ENCODE assay signal across 33 cellular contexts in genomic region chr19:19948800-19949199, GRCh38.
"Had no signal": no experiment of that assay in that cellular context is flagged by ENCODE, and none has a peak within 500 bp of the region (broad histone marks: within the 10 kb centered on the region; RNA-seq: fewer than 3 reads in every experiment).

No MANE protein-coding gene starts in this region.

- H3K4me1 Mint-ChIP-seq: activated B cell treated with CpG ODN at 0.5 μM for 24 hours; activated T-helper 17 cell treated with anti-CD3 and anti-CD28 coated beads, Interleukin-2, amount 50 U/mL, for 72 hours; central memory CD8-positive, alpha-beta T cell; T-helper 17 cell had no signal

- H3K4me3 ChIP-seq: body of pancreas, breast epithelium, cardiac muscle cell, coronary artery, dorsolateral prefrontal cortex, heart left ventricle had no signal

- H3K4me1 ChIP-seq: body of pancreas, breast epithelium, heart left ventricle had no signal

- H3K9me3 ChIP-seq: body of pancreas, breast epithelium, heart left ventricle had no signal

- H3K27me3 ChIP-seq: body of pancreas, breast epithelium, cardiac muscle cell had no signal

- H3K27ac ChIP-seq: body of pancreas, breast epithelium, cardiac muscle cell, coronary artery, dorsolateral prefrontal cortex, heart left ventricle, WERI-Rb-1 had no signal

- DNase-seq: activated B cell treated with CpG ODN at 0.5 μM for 24 hours; activated CD4-positive, alpha-beta T cell treated with anti-CD3 and anti-CD28 coated beads for 48 hours; activated CD4-positive, alpha-beta T cell treated with anti-CD3 and anti-CD28 coated beads, Interleukin-2, amount 50 U/mL, for 1 hour; activated CD4-positive, alpha-beta T cell treated with anti-CD3 and anti-CD28 coated beads, Interleukin-2, amount 50 U/mL, for 48 hours; activated CD8-positive, alpha-beta memory T cell treated with anti-CD3 and anti-CD28 coated beads for 24 hours; activated CD8-positive, alpha-beta T cell treated with anti-CD3 and anti-CD28 coated beads for 36 hours; activated effector memory CD4-positive, alpha-beta T cell treated with Interleukin-2 at 50 U/mL for 16 hours; activated gamma-delta T cell treated with Interleukin-2 at 50 U/mL for 16 hours; activated naive CD4-positive, alpha-beta T cell treated with anti-CD3 and anti-CD28 coated beads, Interleukin-2, amount 50 U/mL, for 16 hours; activated naive CD4-positive, alpha-beta T cell treated with Interleukin-2 at 50 U/mL for 16 hours; activated T-cell treated with anti-CD3 and anti-CD28 coated beads, Interleukin-2, amount 50 U/mL, for 4 hours; amniotic stem cell; aorta; body of pancreas; dorsolateral prefrontal cortex; effector memory CD4-positive, alpha-beta T cell; endodermal cell; foreskin fibroblast; heart left ventricle; T-helper 1 cell; T-helper 17 cell; T1000; WERI-Rb-1 had no signal

- H3K4me3 Mint-ChIP-seq: activated B cell treated with CpG ODN at 0.5 μM for 24 hours; activated CD8-positive, alpha-beta T cell treated with anti-CD3 and anti-CD28 coated beads for 36 hours; activated naive CD8-positive, alpha-beta T cell; activated T-cell treated with anti-CD3 and anti-CD28 coated beads, Interleukin-2, amount 50 U/mL, for 4 hours; activated T-helper 17 cell treated with anti-CD3 and anti-CD28 coated beads, Interleukin-2, amount 50 U/mL, for 72 hours; central memory CD8-positive, alpha-beta T cell; dendritic cell treated with granulocyte-macrophage colony-stimulating factor and Interleukin-4, amounts not matched to agents 40 ng/mL and 50 ng/mL, for 4 days; endodermal cell; T-helper 17 cell; T-helper 2 cell treated with Interferon-gamma antibody and Interleukin-4, amounts not matched to agents 5 μg/mL and 100 μg/mL, for 36 hours had no signal

- H3K36me3 ChIP-seq: breast epithelium, cardiac muscle cell, heart left ventricle, WERI-Rb-1 had no signal

- H3K27ac Mint-ChIP-seq: activated B cell treated with CpG ODN at 0.5 μM for 24 hours; activated CD8-positive, alpha-beta T cell treated with anti-CD3 and anti-CD28 coated beads for 36 hours; activated naive CD8-positive, alpha-beta T cell; activated T-helper 17 cell treated with anti-CD3 and anti-CD28 coated beads, Interleukin-2, amount 50 U/mL, for 72 hours; dendritic cell treated with granulocyte-macrophage colony-stimulating factor and Interleukin-4, amounts not matched to agents 40 ng/mL and 50 ng/mL, for 4 days; endodermal cell; T-helper 17 cell; T-helper 2 cell treated with Interferon-gamma antibody and Interleukin-4, amounts not matched to agents 5 μg/mL and 100 μg/mL, for 36 hours had no signal

- H3K27me3 Mint-ChIP-seq: activated B cell treated with CpG ODN at 0.5 μM for 24 hours; activated CD8-positive, alpha-beta T cell treated with anti-CD3 and anti-CD28 coated beads for 36 hours; activated naive CD8-positive, alpha-beta T cell; central memory CD8-positive, alpha-beta T cell; dendritic cell treated with granulocyte-macrophage colony-stimulating factor and Interleukin-4, amounts not matched to agents 40 ng/mL and 50 ng/mL, for 4 days; T-helper 17 cell had no signal

- ATAC-seq: activated CD4-positive, CD25-positive, alpha-beta regulatory T cell treated with anti-CD3 and anti-CD28 coated beads, Interleukin-2, amount 50 U/mL, for 24 hours; activated CD8-positive, alpha-beta T cell treated with anti-CD3 and anti-CD28 coated beads for 36 hours; activated T-cell treated with anti-CD3 and anti-CD28 coated beads, Interleukin-2, amount 50 U/mL, for 4 hours; activated T-helper 17 cell treated with anti-CD3 and anti-CD28 coated beads, Interleukin-2, amount 50 U/mL, for 72 hours; body of pancreas; esophagus mucosa; heart left ventricle; T-helper 17 cell had no signal

- H3K9me3 Mint-ChIP-seq: activated T-cell treated with anti-CD3 and anti-CD28 coated beads, Interleukin-2, amount 50 U/mL, for 4 hours; central memory CD8-positive, alpha-beta T cell; dendritic cell treated with granulocyte-macrophage colony-stimulating factor and Interleukin-4, amounts not matched to agents 40 ng/mL and 50 ng/mL, for 4 days had no signal
